Comparison of ENCODE assay signal across 14 cellular contexts in genomic region chr4:30901781-30902479, GRCh38.
"Had no signal": no experiment of that assay in that cellular context is flagged by ENCODE, and none has a peak within 500 bp of the region (broad histone marks: within the 10 kb centered on the region; RNA-seq: fewer than 3 reads in every experiment).

No MANE protein-coding gene starts in this region.

- ATAC-seq: activated CD8-positive, alpha-beta T cell treated with anti-CD3 and anti-CD28 coated beads, Interleukin-2, amount 10 ng/mL, durations not matched to agents 7 days and 5 days had no signal

- H3K9me3 Mint-ChIP-seq: activated naive CD4-positive, alpha-beta T cell treated with anti-CD3 and anti-CD28 coated beads, Interleukin-2, amount 10 ng/mL, durations not matched to agents 7 days and 5 days; nephron had no signal

- H3K9me3 ChIP-seq: thyroid gland had no signal

- H3K36me3 ChIP-seq: thyroid gland had no signal

- H3K4me3 ChIP-seq: lung, SK-N-MC, thyroid gland had no signal

- H3K27me3 Mint-ChIP-seq: activated naive CD4-positive, alpha-beta T cell treated with anti-CD3 and anti-CD28 coated beads, Interleukin-2, amount 10 ng/mL, durations not matched to agents 7 days and 5 days had no signal

- DNase-seq: activated CD4-positive, alpha-beta T cell treated with anti-CD3 and anti-CD28 coated beads for 48 hours; activated CD8-positive, alpha-beta T cell treated with anti-CD3 and anti-CD28 coated beads, Interleukin-2, amount 10 ng/mL, durations not matched to agents 7 days and 5 days; activated naive CD4-positive, alpha-beta T cell treated with anti-CD3 and anti-CD28 coated beads, Interleukin-2, amount 10 ng/mL, durations not matched to agents 7 days and 5 days; central memory CD4-positive, alpha-beta T cell; cortex of kidney; effector memory CD4-positive, alpha-beta T cell; hypothalamus; stimulated activated CD4-positive, alpha-beta T cell treated with anti-CD3 and anti-CD28 coated beads, Interleukin-4, amount 100 ng/mL, for 4 hours; thyroid gland had no signal

- H3K27me3 ChIP-seq: thyroid gland had no signal

- H3K36me3 Mint-ChIP-seq: activated naive CD4-positive, alpha-beta T cell treated with anti-CD3 and anti-CD28 coated beads, Interleukin-2, amount 10 ng/mL, durations not matched to agents 7 days and 5 days had no signal

- H3K27ac Mint-ChIP-seq: activated CD8-positive, alpha-beta T cell treated with anti-CD3 and anti-CD28 coated beads, Interleukin-2, amount 10 ng/mL, durations not matched to agents 7 days and 5 days; activated naive CD4-positive, alpha-beta T cell treated with anti-CD3 and anti-CD28 coated beads, Interleukin-2, amount 10 ng/mL, durations not matched to agents 7 days and 5 days; activated T-helper 1 cell treated with anti-CD3 and anti-CD28 coated beads, Interleukin-12 subunit alpha, Interleukin-12 subunit beta, Interleukin-2, Interleukin-4 antibody, amounts not matched to agents 30 ng/mL and 10 ng/mL and 1 ng/mL, durations not matched to agents 14 hours and 24 hours and 36 hours had no signal

- H3K4me3 Mint-ChIP-seq: activated CD8-positive, alpha-beta T cell treated with anti-CD3 and anti-CD28 coated beads, Interleukin-2, amount 10 ng/mL, durations not matched to agents 7 days and 5 days; activated naive CD4-positive, alpha-beta T cell treated with anti-CD3 and anti-CD28 coated beads, Interleukin-2, amount 10 ng/mL, durations not matched to agents 7 days and 5 days; activated T-helper 1 cell treated with anti-CD3 and anti-CD28 coated beads, Interleukin-12 subunit alpha, Interleukin-12 subunit beta, Interleukin-2, Interleukin-4 antibody, amounts not matched to agents 30 ng/mL and 10 ng/mL and 1 ng/mL, durations not matched to agents 14 hours and 24 hours and 36 hours; nephron had no signal

- H3K27ac ChIP-seq: epithelial cell of prostate, SK-N-MC, thyroid gland had no signal

- H3K4me1 ChIP-seq: thyroid gland had no signal

- H3K4me1 Mint-ChIP-seq: activated naive CD4-positive, alpha-beta T cell treated with anti-CD3 and anti-CD28 coated beads, Interleukin-2, amount 10 ng/mL, durations not matched to agents 7 days and 5 days; nephron had no signal
